ENCODE assay signal across 8 cellular contexts in the genomic region with DNA sequence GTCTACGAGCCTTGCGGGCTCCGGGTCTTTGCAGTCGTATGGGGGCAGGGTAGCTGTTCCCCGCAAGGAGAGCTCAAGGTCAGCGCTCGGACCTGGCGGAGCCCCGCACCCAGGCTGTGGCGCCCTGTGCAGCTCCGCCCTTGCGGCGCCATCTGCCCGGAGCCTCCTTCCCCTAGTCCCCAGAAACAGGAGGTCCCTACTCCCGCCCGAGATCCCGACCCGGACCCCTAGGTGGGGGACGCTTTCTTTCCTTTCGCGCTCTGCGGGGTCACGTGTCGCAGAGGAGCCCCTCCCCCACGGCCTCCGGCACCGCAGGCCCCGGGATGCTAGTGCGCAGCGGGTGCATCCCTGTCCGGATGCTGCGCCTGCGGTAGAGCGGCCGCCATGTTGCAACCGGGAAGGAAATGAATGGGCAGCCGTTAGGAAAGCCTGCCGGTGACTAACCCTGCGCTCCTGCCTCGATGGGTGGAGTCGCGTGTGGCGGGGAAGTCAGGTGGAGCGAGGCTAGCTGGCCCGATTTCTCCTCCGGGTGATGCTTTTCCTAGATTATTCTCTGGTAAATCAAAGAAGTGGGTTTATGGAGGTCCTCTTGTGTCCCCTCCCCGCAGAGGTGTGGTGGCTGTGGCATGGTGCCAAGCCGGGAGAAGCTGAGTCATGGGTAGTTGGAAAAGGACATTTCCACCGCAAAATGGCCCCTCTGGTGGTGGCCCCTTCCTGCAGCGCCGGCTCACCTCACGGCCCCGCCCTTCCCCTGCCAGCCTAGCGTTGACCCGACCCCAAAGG. TPM values are rescaled to one million over a fixed set of nuclear protein-coding genes. Genes with fewer than 3 reads are reported as not detected.
DNase-seq lines count a peak whose midpoint lies in the region; ATAC-seq and TF ChIP-seq lines count a peak whose summit lies in the region.

No MANE protein-coding gene starts in this region.

- peak overlapping the region; percentile 98 for H3K27ac Mint-ChIP-seq in activated CD4-positive, alpha-beta T cell treated with anti-CD3 and anti-CD28 coated beads, Interleukin-2, amount 10 ng/mL, durations not matched to agents 7 days and 5 days
- H3K27ac Mint-ChIP-seq in dendritic cell treated with granulocyte-macrophage colony-stimulating factor and Interleukin-4, amounts not matched to agents 40 ng/mL and 50 ng/mL, for 4 days, result peak overlapping the region; percentile 87

- under 1% methylated on average over 55 of the region's 55 CpGs for WGBS in liver

- H3K9me3 Mint-ChIP-seq in activated CD4-positive, alpha-beta T cell treated with anti-CD3 and anti-CD28 coated beads, Interleukin-2, amount 10 ng/mL, durations not matched to agents 7 days and 5 days, result no peaks in the 10 kb centered on the region
- no peaks in the 10 kb centered on the region for H3K9me3 Mint-ChIP-seq in dendritic cell treated with granulocyte-macrophage colony-stimulating factor and Interleukin-4, amounts not matched to agents 40 ng/mL and 50 ng/mL, for 4 days

- H3K36me3 Mint-ChIP-seq in activated CD4-positive, alpha-beta T cell treated with anti-CD3 and anti-CD28 coated beads, Interleukin-2, amount 10 ng/mL, durations not matched to agents 7 days and 5 days (ENCODE audit: low read depth), result peaks cover 68% of the 10 kb centered on the region
- H3K36me3 Mint-ChIP-seq in dendritic cell treated with granulocyte-macrophage colony-stimulating factor and Interleukin-4, amounts not matched to agents 40 ng/mL and 50 ng/mL, for 4 days (ENCODE audit: low read depth), result peaks cover 90% of the 10 kb centered on the region

- CTCF ChIA-PET in activated CD4-positive, alpha-beta T cell treated with anti-CD3 and anti-CD28 coated beads, Interleukin-2, amount 10 ng/mL, durations not matched to agents 7 days and 5 days (lab: Charles Lee), result interaction anchor here (0.5 to 2.1 kb wide), 13 partner anchors 9 to 318 kb away, joined by 3 to 11 read pairs (median 4); a partner anchor contains a TSS

- no peaks in the 10 kb centered on the region for H3K9me3 ChIP-seq in liver (ENCODE audit: control insufficient read depth in 4 of 4, low read length in 3 of 4)

- TF ChIP-seq CTCF in liver (IDR thresholded peaks at IDR 0.05; ENCODE audit: low read depth, low read length, missing input control), result no peak

- intact Hi-C loops in dendritic cell treated with granulocyte-macrophage colony-stimulating factor and Interleukin-4, amounts not matched to agents 40 ng/mL and 50 ng/mL, for 4 days (cut with micrococcal nuclease), result loop anchor here (1.0 to 10.0 kb wide), 3 partner anchors 42 to 213 kb away; a partner anchor contains a TSS

- POLR2A ChIA-PET in activated CD4-positive, alpha-beta T cell treated with anti-CD3 and anti-CD28 coated beads, Interleukin-2, amount 10 ng/mL, durations not matched to agents 7 days and 5 days (lab: Charles Lee), result interaction anchor here (0.6 to 1.6 kb wide), 6 partner anchors 42 to 286 kb away, joined by 3 to 10 read pairs (median 6); a partner anchor contains a TSS

- no peaks in the 10 kb centered on the region for H3K27me3 ChIP-seq in liver (ENCODE audit: control insufficient read depth in 4 of 4, insufficient read depth in 4 of 4, low read length in 3 of 4)

- H3K27me3 Mint-ChIP-seq in activated CD4-positive, alpha-beta T cell treated with anti-CD3 and anti-CD28 coated beads, Interleukin-2, amount 10 ng/mL, durations not matched to agents 7 days and 5 days, result no peaks in the 10 kb centered on the region
- H3K27me3 Mint-ChIP-seq in dendritic cell treated with granulocyte-macrophage colony-stimulating factor and Interleukin-4, amounts not matched to agents 40 ng/mL and 50 ng/mL, for 4 days, result no peaks in the 10 kb centered on the region

- peak overlapping the region; percentile 99 to 100 for H3K27ac ChIP-seq in liver (ENCODE audit: low read depth in 1 of 2, low read length in 2 of 2)

- peak overlapping the region; percentile 86 to 95 for H3K9ac ChIP-seq in liver (ENCODE audit: low read depth in 1 of 2, low read length in 2 of 2)

- H3K36me3 ChIP-seq in liver (ENCODE audit: control insufficient read depth in 4 of 4, insufficient read depth in 3 of 4, low read depth in 1 of 4, low read length in 3 of 4), result peaks cover 20 to 42% (median 30%) of the 10 kb centered on the region in 4 donors

- H3K4me3 Mint-ChIP-seq in activated CD4-positive, alpha-beta T cell treated with anti-CD3 and anti-CD28 coated beads, Interleukin-2, amount 10 ng/mL, durations not matched to agents 7 days and 5 days, result peak overlapping the region; percentile 90
- H3K4me3 Mint-ChIP-seq in dendritic cell treated with granulocyte-macrophage colony-stimulating factor and Interleukin-4, amounts not matched to agents 40 ng/mL and 50 ng/mL, for 4 days, result peak overlapping the region; percentile 91

- ATAC-seq in HG02610 (IDR thresholded peaks at IDR 0.05; ENCODE audit: unreplicated experiment), result peak; percentile 8

- peaks cover 61% of the 10 kb centered on the region for H3K4me1 Mint-ChIP-seq in activated CD4-positive, alpha-beta T cell treated with anti-CD3 and anti-CD28 coated beads, Interleukin-2, amount 10 ng/mL, durations not matched to agents 7 days and 5 days
- peaks cover 64% of the 10 kb centered on the region for H3K4me1 Mint-ChIP-seq in dendritic cell treated with granulocyte-macrophage colony-stimulating factor and Interleukin-4, amounts not matched to agents 40 ng/mL and 50 ng/mL, for 4 days (ENCODE audit: low read depth)

- no peak for TF ChIP-seq RAD21 in liver (IDR thresholded peaks at IDR 0.05)

- peak overlapping the region; percentile 93 to 97 (median 95) for H3K4me3 ChIP-seq in liver (ENCODE audit: low read depth in 1 of 3, low read length in 3 of 3)

- peaks cover 6 to 49% (median 35%) of the 10 kb centered on the region in 4 donors for H3K4me1 ChIP-seq in liver (ENCODE audit: control insufficient read depth in 4 of 4, insufficient read depth in 4 of 4, low read length in 3 of 4)

- DNase-seq in Daoy (ENCODE audit: low read depth), result peak; percentile 87
- peak; percentile 74 for DNase-seq in NCI-H345 (lab: John Stamatoyannopoulos, UW)
- DNase-seq in activated CD4-positive, alpha-beta T cell treated with anti-CD3 and anti-CD28 coated beads, Interleukin-2, amount 10 ng/mL, durations not matched to agents 7 days and 5 days, result peak; percentile 78
- DNase-seq in stimulated activated CD4-positive, alpha-beta T cell treated with anti-CD3 and anti-CD28 coated beads, Interleukin-4, amount 100 ng/mL, for 1 hour, result peak; percentile 77
- no peak for DNase-seq in SHP77 (lab: John Stamatoyannopoulos, UW)

TF ChIP-seq in liver, 16 proteins besides CTCF, POLR2A, EP300 and RAD21 (continues in another document):
- TF ChIP-seq TAF1 (conservative IDR thresholded peaks at IDR 0.05), result no peak
- TF ChIP-seq FOXA1 (IDR thresholded peaks at IDR 0.05), result no peak
- TF ChIP-seq JUND (IDR thresholded peaks at IDR 0.05), result peak in 1 of 2 donors; percentile 29
- no peak for TF ChIP-seq HNF4A (conservative IDR thresholded peaks at IDR 0.05)
- no peak for TF ChIP-seq FOXA2 (IDR thresholded peaks at IDR 0.05)
- TF ChIP-seq EGR1 (IDR thresholded peaks at IDR 0.05; ENCODE audit: low read depth in 2 of 2), result no peak
- TF ChIP-seq, protein P1, sequence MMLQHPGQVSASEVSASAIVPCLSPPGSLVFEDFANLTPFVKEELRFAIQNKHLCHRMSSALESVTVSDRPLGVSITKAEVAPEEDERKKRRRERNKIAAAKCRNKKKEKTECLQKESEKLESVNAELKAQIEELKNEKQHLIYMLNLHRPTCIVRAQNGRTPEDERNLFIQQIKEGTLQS (IDR thresholded peaks at IDR 0.05), result no peak
- TF ChIP-seq, protein P2, sequence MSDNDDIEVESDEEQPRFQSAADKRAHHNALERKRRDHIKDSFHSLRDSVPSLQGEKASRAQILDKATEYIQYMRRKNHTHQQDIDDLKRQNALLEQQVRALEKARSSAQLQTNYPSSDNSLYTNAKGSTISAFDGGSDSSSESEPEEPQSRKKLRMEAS (IDR thresholded peaks at IDR 0.05), result no peak
- TF ChIP-seq RXRA (IDR thresholded peaks at IDR 0.05), result no peak
- no peak for TF ChIP-seq GABPA (IDR thresholded peaks at IDR 0.05 in 1 of 2, conservative IDR thresholded peaks at IDR 0.05 in 1 of 2)
- TF ChIP-seq SP1 (IDR thresholded peaks at IDR 0.05), result no peak

RNA-seq across cellular contexts. Expression of a gene that starts 0.8 kb away (rescaled TPM):
- 5,302 and 5,697 TPM in 2 replicates for total RNA-seq in Daoy (2014; rRNA removed; shearing (Covaris generic))
- total RNA-seq in activated CD4-positive, alpha-beta T cell treated with anti-CD3 and anti-CD28 coated beads, Interleukin-2, amount 10 ng/mL, durations not matched to agents 7 days and 5 days, result 1,000 to 10,000 TPM; 4,459 to 4,958 TPM
- 1,000 to 10,000 TPM; 1,234 to 1,389 TPM for total RNA-seq in liver
- polyA plus RNA-seq in liver, result 1,000 to 10,000 TPM; 1,299 to 2,082 TPM

RNA-seq across cellular contexts. Expression of a gene that starts 20.7 kb away (rescaled TPM):
- 5.9 and 11.8 TPM in 2 replicates for total RNA-seq in Daoy (2014; rRNA removed; shearing (Covaris generic))
- total RNA-seq in activated CD4-positive, alpha-beta T cell treated with anti-CD3 and anti-CD28 coated beads, Interleukin-2, amount 10 ng/mL, durations not matched to agents 7 days and 5 days, result 10 to 100 TPM; 28.3 to 30.4 TPM
- 1 to 10 TPM; 4.8 to 5.9 TPM for total RNA-seq in liver
- polyA plus RNA-seq in liver, result 1 to 10 TPM; 5.9 to 7.6 TPM

RNA-seq across cellular contexts. Expression of a gene that starts 33.0 kb away (rescaled TPM):
- 111 and 129 TPM in 2 replicates for total RNA-seq in Daoy (2014; rRNA removed; shearing (Covaris generic))
- 10 to 100 TPM; 74.1 to 76.4 TPM for total RNA-seq in activated CD4-positive, alpha-beta T cell treated with anti-CD3 and anti-CD28 coated beads, Interleukin-2, amount 10 ng/mL, durations not matched to agents 7 days and 5 days
- total RNA-seq in liver, result 10 to 100 TPM in 1 of 2 donors, 1 to 10 TPM in 1; 4.8 to 22.3 TPM
- polyA plus RNA-seq in liver, result 10 to 100 TPM; 12.5 to 15.6 TPM

RNA-seq across cellular contexts. Expression of a gene that starts 41.2 kb away (rescaled TPM):
- 95.2 and 117 TPM in 2 replicates for total RNA-seq in Daoy (2014; rRNA removed; shearing (Covaris generic))
- 100 to 1,000 TPM; 191 to 202 TPM for total RNA-seq in activated CD4-positive, alpha-beta T cell treated with anti-CD3 and anti-CD28 coated beads, Interleukin-2, amount 10 ng/mL, durations not matched to agents 7 days and 5 days
- total RNA-seq in liver, result 10 to 100 TPM in 1 of 2 donors, 1 to 10 TPM in 1; 10.0 to 55.1 TPM
- polyA plus RNA-seq in liver, result 1 to 10 TPM; 2.0 to 4.9 TPM

RNA-seq across cellular contexts. Expression of a gene that starts 42.0 kb away (rescaled TPM):
- total RNA-seq in Daoy (2014; rRNA removed; shearing (Covaris generic)), result 250 and 327 TPM in 2 replicates
- total RNA-seq in activated CD4-positive, alpha-beta T cell treated with anti-CD3 and anti-CD28 coated beads, Interleukin-2, amount 10 ng/mL, durations not matched to agents 7 days and 5 days, result 100 to 1,000 TPM; 212 to 241 TPM
- total RNA-seq in liver, result 10 to 100 TPM; 37.6 to 38.6 TPM
- polyA plus RNA-seq in liver, result 100 to 1,000 TPM in 1 of 2 donors, 10 to 100 TPM in 1; 57.4 to 163 TPM

Comparison
In these comparisons a context has a peak if more than half of its experiments do, and no peak if none do; other contexts are left out.
1. DNase-seq: peak in Daoy (single experiment), NCI-H345 (single experiment), activated CD4-positive, alpha-beta T cell treated with anti-CD3 and anti-CD28 coated beads, Interleukin-2, amount 10 ng/mL, durations not matched to agents 7 days and 5 days (single experiment) and stimulated activated CD4-positive, alpha-beta T cell treated with anti-CD3 and anti-CD28 coated beads, Interleukin-4, amount 100 ng/mL, for 1 hour (single experiment); none in SHP77 (0 of 2).